ENCODE assay signal across 35 cellular contexts in the genomic region with DNA sequence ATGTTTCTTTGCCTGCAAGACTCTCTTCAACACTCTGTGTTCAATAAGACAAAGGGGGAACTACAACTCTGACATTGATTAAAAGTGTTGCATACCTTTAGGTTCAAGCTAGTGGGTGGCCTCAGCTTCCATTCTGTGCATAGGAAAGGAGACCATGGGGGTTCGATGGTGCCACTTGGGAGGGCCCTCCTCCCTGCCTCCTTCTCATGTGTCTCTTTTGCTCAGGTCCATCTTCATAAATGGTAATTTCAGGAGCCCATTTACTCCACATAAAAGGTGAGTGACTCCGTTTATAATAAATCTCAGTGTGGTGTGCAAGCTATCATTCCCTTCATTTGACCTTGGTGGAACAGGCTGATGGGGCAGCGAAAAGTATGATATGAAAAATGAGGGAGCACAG.
"Had no signal": no experiment of that assay in that cellular context is flagged by ENCODE, and none has a peak within 500 bp of the region (broad histone marks: within the 10 kb centered on the region; RNA-seq: fewer than 3 reads in every experiment).

No MANE protein-coding gene starts in this region.

- H3K4me2 ChIP-seq: KMS-11 had no signal

- DNase-seq: Karpas-422, Kasumi-1, KG1, MG63, MM.1S, MV-4-11, NCI-H1048, NCI-H1092, NCI-H1092 treated with DMSO at 0.1 percent for 48 hours, NCI-H1105, NCI-H1105 treated with DMSO at 0.1 percent for 48 hours, NCI-H1417, NCI-H1417 treated with DMSO at 0.1 percent for 48 hours, NCI-H1436, NCI-H1436 treated with DMSO at 0.1 percent for 48 hours, NCI-H146, NCI-H1694, NCI-H1694 treated with DMSO at 0.1 percent for 48 hours, NCI-H187, NCI-H187 treated with DMSO at 0.1 percent for 48 hours, NCI-H1930, NCI-H2029, NCI-H2029 treated with DMSO at 0.1 percent for 48 hours, NCI-H2081, NCI-H2081 treated with DMSO at 0.1 percent for 48 hours, NCI-H2107, NCI-H2171, NCI-H2171 treated with DMSO at 0.1 percent for 48 hours, NCI-H2227 treated with DMSO at 0.1 percent for 48 hours, NCI-H226, NCI-H345, NCI-H446, NCI-H446 treated with DMSO at 0.1 percent for 48 hours, NCI-H510A had no signal

- H3K27ac ChIP-seq: KMS-11 had no signal

- H3K9me3 ChIP-seq: MG63 had no signal

- H3K4me3 ChIP-seq: MG63 had no signal

- H3K36me3 ChIP-seq: MG63 had no signal
